ENCODE assay signal across 8 cellular contexts in the genomic region with DNA sequence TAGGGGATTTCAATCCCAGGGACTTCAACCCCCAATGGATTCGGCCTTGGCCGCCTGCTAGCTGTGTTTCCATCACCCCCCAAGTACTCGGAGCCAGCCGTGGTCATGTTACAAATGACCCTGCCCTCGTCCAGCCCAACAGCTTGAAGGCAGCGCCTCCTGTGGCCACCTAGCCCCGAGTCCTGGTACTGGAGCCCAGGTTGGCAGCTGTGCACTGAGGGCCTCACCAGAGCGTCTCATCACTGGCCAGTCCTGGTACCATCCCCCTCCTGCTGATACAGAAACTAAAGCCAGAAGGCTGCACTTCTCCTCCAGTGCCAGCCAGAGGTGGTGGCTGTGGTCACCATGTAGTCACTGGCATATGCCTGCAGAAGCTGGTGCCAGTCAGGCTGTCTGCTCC. TPM values are rescaled to one million over a fixed set of nuclear protein-coding genes. Genes with fewer than 3 reads are reported as not detected.
DNase-seq lines count a peak whose midpoint lies in the region; ATAC-seq and TF ChIP-seq lines count a peak whose summit lies in the region.
"Had no signal": no experiment of that assay in that cellular context is flagged by ENCODE, and none has a peak within 500 bp of the region (broad histone marks: within the 10 kb centered on the region; RNA-seq: fewer than 3 reads in every experiment).

No MANE protein-coding gene starts in this region.

- H3K4me1 ChIP-seq in neuronal stem cell (ENCODE audit: control insufficient read depth in 2 of 2, insufficient read depth in 1 of 2, low read depth in 1 of 2, low read length in 2 of 2): peaks cover 0 to 6% of the 10 kb centered on the region in 2 donors

- DNase-seq in GM12865 (ENCODE audit: low read depth) (no peak), MG63 (peak; percentile 70), chondrocyte (ENCODE audit: low spot score) (no peak), neuronal stem cell (ENCODE audit: low spot score) (no peak), dorsolateral prefrontal cortex (no peak)

- TF ChIP-seq CTCF in GM12865 (IDR thresholded peaks at IDR 0.05; ENCODE audit: insufficient read depth, low read depth, low read length, missing control alignments) (peak; percentile 19), chondrocyte (IDR thresholded peaks at IDR 0.05) (peak; percentile 76), dorsolateral prefrontal cortex (IDR thresholded peaks at IDR 0.05 in 54 of 56, conservative IDR thresholded peaks at IDR 0.05 in 2 of 56; ENCODE audit: low read depth in 1 of 56, partially characterized antibody in 56 of 56) (no peak)

- no peaks in the 10 kb centered on the region for H3K27me3 ChIP-seq in MG63
- H3K27me3 ChIP-seq in neuronal stem cell (ENCODE audit: control insufficient read depth in 3 of 3, insufficient read depth in 3 of 3, low read depth in 1 of 3, low read length in 3 of 3): peaks cover 0 to 26% (median 0%) of the 10 kb centered on the region in 3 experiments
- peaks cover 0 to 10% (median 0%) of the 10 kb centered on the region in 45 donors for H3K27me3 ChIP-seq in dorsolateral prefrontal cortex

- H2BK120ac ChIP-seq in neuronal stem cell (ENCODE audit: low read depth, low read length): no peak overlapping the region

- H4K8ac ChIP-seq in neuronal stem cell (ENCODE audit: low read depth, low read length): no peak overlapping the region

- H2BK12ac ChIP-seq in neuronal stem cell (ENCODE audit: low read length): no peak overlapping the region

- H3K27ac Mint-ChIP-seq in chondrocyte (ENCODE audit: unreplicated experiment): no peak overlapping the region
- H3K27ac Mint-ChIP-seq: nephron had no signal

- no peak overlapping the region for H3K9ac ChIP-seq in neuronal stem cell (ENCODE audit: low read depth, low read length, poor library complexity)

- H3K4me2 ChIP-seq in neuronal stem cell (ENCODE audit: insufficient read depth, low read length, poor library complexity, severe bottlenecking): no peak overlapping the region

- intact Hi-C loops in dorsolateral prefrontal cortex (cut with DNase I): no loop called here

- no peak overlapping the region for H3K23ac ChIP-seq in neuronal stem cell (ENCODE audit: low read depth, low read length, poor library complexity)

- peaks cover 22% of the 10 kb centered on the region for H3K4me1 Mint-ChIP-seq in chondrocyte (ENCODE audit: low read depth)

- no peaks in the 10 kb centered on the region for H3K36me3 Mint-ChIP-seq in chondrocyte (ENCODE audit: low read depth)

- H3K4me3 Mint-ChIP-seq in chondrocyte (ENCODE audit: unreplicated experiment): no peak overlapping the region
- H3K4me3 Mint-ChIP-seq: nephron had no signal

- no peak overlapping the region for H3K27ac ChIP-seq in neuronal stem cell (replicated peaks; ENCODE audit: low read length)
- H3K27ac ChIP-seq in dorsolateral prefrontal cortex: no peak overlapping the region

- peaks cover 5% of the 10 kb centered on the region for H3K27me3 Mint-ChIP-seq in chondrocyte (ENCODE audit: low read depth)

- peak overlapping the region; percentile 75 for H3K14ac ChIP-seq in neuronal stem cell (ENCODE audit: low read length)

- H3K9me3 ChIP-seq in MG63 (no peaks in the 10 kb centered on the region), neuronal stem cell (replicated peaks in 1 of 2; ENCODE audit: control insufficient read depth in 2 of 2, insufficient read depth in 1 of 2, low read depth in 1 of 2, low read length in 2 of 2) (no peaks in the 10 kb centered on the region)

- H3K79me1 ChIP-seq in neuronal stem cell (ENCODE audit: low read depth, low read length): no peaks in the 10 kb centered on the region

- H3K36me3 ChIP-seq in MG63 (no peaks in the 10 kb centered on the region), neuronal stem cell (replicated peaks in 1 of 2; ENCODE audit: control insufficient read depth in 2 of 2, insufficient read depth in 2 of 2, low read length in 2 of 2) (no peaks in the 10 kb centered on the region)

- peak overlapping the region; percentile 2 for H2BK15ac ChIP-seq in neuronal stem cell (ENCODE audit: low read length)

- H3K9me3 Mint-ChIP-seq in chondrocyte (ENCODE audit: low read depth): no peaks in the 10 kb centered on the region
- H3K9me3 Mint-ChIP-seq: nephron had no signal

- H2BK5ac ChIP-seq in neuronal stem cell (ENCODE audit: low read length): no peak overlapping the region

- peak overlapping the region; percentile 34 for H2AK5ac ChIP-seq in neuronal stem cell (ENCODE audit: low read depth, low read length)

- no peak for ATAC-seq in GM19397 (IDR thresholded peaks at IDR 0.05; ENCODE audit: unreplicated experiment)
- no peak for ATAC-seq in HG03025 (IDR thresholded peaks at IDR 0.05; ENCODE audit: low FRiP score, unreplicated experiment)

- WGBS in neuronal stem cell (ENCODE audit: extremely low coverage in 2 of 2, insufficient read length in 2 of 2, insufficient replicate concordance in 1 of 2), 2 donors: no CpG with 5 or more reads among the region's 8 CpGs

- H3K4me3 ChIP-seq in GM12865 (ENCODE audit: low read depth, low read length) (no peak overlapping the region), MG63 (no peak overlapping the region), neuronal stem cell (ENCODE audit: low read length in 2 of 2) (no peak overlapping the region), dorsolateral prefrontal cortex (no peak overlapping the region)

- peak overlapping the region; percentile 5 for H3K18ac ChIP-seq in neuronal stem cell (ENCODE audit: low read length)

- H3K4ac ChIP-seq in neuronal stem cell (ENCODE audit: low read length): no peak overlapping the region

- no peak overlapping the region for H4K91ac ChIP-seq in neuronal stem cell (ENCODE audit: low read depth, low read length, poor library complexity)

- H2AFZ ChIP-seq in neuronal stem cell (ENCODE audit: low read length): no peak overlapping the region

RNA-seq across cellular contexts. Expression of gene FADD, which starts 44.9 kb away (rescaled TPM):
- 37.8 and 91.0 TPM in 2 replicates for total RNA-seq in MG63 (2014; rRNA removed; shearing (Covaris generic); ENCODE audit: low replicate concordance)
- 23.2 to 26.8 TPM (median 26.2 TPM) in 3 replicates for total RNA-seq in chondrocyte
- 18.3 TPM for polyA plus RNA-seq in neuronal stem cell (2013, experiment 1 of 2)
- 18.4 TPM for polyA plus RNA-seq in neuronal stem cell (2013, experiment 2 of 2)
- 10 to 100 TPM in 105 of 120 experiments, 1 to 10 TPM in 15; 8.6 to 18.8 (median 12.1) TPM for total RNA-seq in dorsolateral prefrontal cortex

Comparison
In these comparisons a context has a peak if more than half of its experiments do, and no peak if none do; other contexts are left out.
1. CTCF ChIP-seq: peak in GM12865 (single experiment) and chondrocyte (single experiment); none in dorsolateral prefrontal cortex (0 of 56).